Comparison of ENCODE assay signal across 29 cellular contexts in genomic region chr22:23000657-23001439, GRCh38.
"Had no signal": no experiment of that assay in that cellular context is flagged by ENCODE, and none has a peak within 500 bp of the region (broad histone marks: within the 10 kb centered on the region; RNA-seq: fewer than 3 reads in every experiment).

No MANE protein-coding gene starts in this region.

- H3K36me3 ChIP-seq: ascending aorta, cardiac muscle cell, colonic mucosa, gastrocnemius medialis, ovary, right lobe of liver, transverse colon, vagina had no signal

- H3K4me1 ChIP-seq: ascending aorta, colonic mucosa, gastrocnemius medialis, right lobe of liver, testis, transverse colon, vagina had no signal

- H3K27me3 ChIP-seq: ascending aorta, cardiac muscle cell, colonic mucosa, ovary, right lobe of liver, testis, transverse colon, vagina had no signal

- ATAC-seq: activated CD4-positive, CD25-positive, alpha-beta regulatory T cell treated with anti-CD3 and anti-CD28 coated beads, Interleukin-2, amount 50 U/mL, for 24 hours; gastrocnemius medialis; left cardiac atrium; left ventricle myocardium superior; naive thymus-derived CD4-positive, alpha-beta T cell; right lobe of liver; stimulated activated naive CD8-positive, alpha-beta T cell treated with anti-CD3 and anti-CD28 coated beads, Interleukin-15, Interleukin-2, amounts not matched to agents 100 U/mL and 50 U/mL, for 24 hours had no signal

- H3K27ac ChIP-seq: ascending aorta, cardiac muscle cell, colonic mucosa, dorsolateral prefrontal cortex, gastrocnemius medialis, ovary, right lobe of liver, testis, transverse colon, vagina, VCaP had no signal

- H3K9me3 ChIP-seq: ovary, right lobe of liver, testis, vagina had no signal

- DNase-seq: activated CD4-positive, alpha-beta T cell treated with anti-CD3 and anti-CD28 coated beads for 48 hours; activated CD4-positive, alpha-beta T cell treated with anti-CD3 and anti-CD28 coated beads, Interleukin-2, amount 50 U/mL, for 48 hours; activated CD8-positive, alpha-beta memory T cell treated with anti-CD3 and anti-CD28 coated beads for 24 hours; activated effector memory CD4-positive, alpha-beta T cell treated with Interleukin-2 at 50 U/mL for 16 hours; activated naive CD4-positive, alpha-beta T cell treated with anti-CD3 and anti-CD28 coated beads for 36 hours; activated naive CD8-positive, alpha-beta T cell treated with anti-CD3 and anti-CD28 coated beads for 36 hours; cerebellar nuclear complex; colonic mucosa; dorsolateral prefrontal cortex; effector memory CD4-positive, alpha-beta T cell; gastrocnemius medialis; glutamatergic neuron; islet precursor cell; left cardiac atrium; left ventricle myocardium superior; mammary epithelial cell; naive thymus-derived CD4-positive, alpha-beta T cell; ovary; right lobe of liver; stimulated activated CD4-positive, alpha-beta T cell treated with anti-CD3 and anti-CD28 coated beads, Interleukin-2, amount 100 ng/mL, for 48 hours; stimulated activated naive CD8-positive, alpha-beta T cell treated with anti-CD3 and anti-CD28 coated beads, Interleukin-15, Interleukin-2, amounts not matched to agents 100 U/mL and 50 U/mL, for 24 hours; testis; transverse colon had no signal

- FAIRE-seq: TTC549 had no signal

- H3K4me3 ChIP-seq: ascending aorta, cardiac muscle cell, colonic mucosa, dorsolateral prefrontal cortex, gastrocnemius medialis, ovary, right lobe of liver, testis, transverse colon, vagina had no signal
